Comparison of ENCODE assay signal across 33 cellular contexts in the genomic region with DNA sequence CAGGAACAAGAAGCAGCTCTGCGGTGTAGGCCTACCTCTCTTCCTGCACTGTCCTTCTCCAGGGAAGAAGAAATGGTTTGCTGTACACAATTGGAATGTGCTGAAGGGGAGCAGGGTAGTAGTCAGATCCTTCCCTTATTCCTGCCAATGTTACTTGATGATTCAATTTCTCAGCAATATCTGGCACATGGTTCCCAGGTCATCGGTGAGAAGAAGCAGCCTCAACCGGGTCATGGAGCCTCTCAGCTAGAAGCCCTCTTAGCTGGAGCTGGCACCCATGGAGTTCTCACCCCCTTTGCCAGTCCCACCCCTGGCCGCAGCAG. TPM values are rescaled to one million over a fixed set of nuclear protein-coding genes. Genes with fewer than 3 reads are reported as not detected.
DNase-seq lines count a peak whose midpoint lies in the region; ATAC-seq and TF ChIP-seq lines count a peak whose summit lies in the region.
"Had no signal": no experiment of that assay in that cellular context is flagged by ENCODE, and none has a peak within 500 bp of the region (broad histone marks: within the 10 kb centered on the region; RNA-seq: fewer than 3 reads in every experiment).

No MANE protein-coding gene starts in this region.

- POLR2A ChIA-PET in SK-N-SH (lab: Yijun Ruan, JAX) = no interaction called here

- H3K4me3 Mint-ChIP-seq in stimulated activated effector memory CD8-positive, alpha-beta T cell treated with anti-CD3 and anti-CD28 coated beads, Interleukin-12 subunit alpha, Interleukin-12 subunit beta, amount 100 ng/mL, for 72 hours = no peak overlapping the region
- H3K4me3 Mint-ChIP-seq: activated CD8-positive, alpha-beta T cell treated with anti-CD3 and anti-CD28 coated beads, Interleukin-2, amount 10 ng/mL, durations not matched to agents 7 days and 5 days; activated naive CD4-positive, alpha-beta T cell treated with anti-CD3 and anti-CD28 coated beads, Interleukin-2, amount 50 U/mL, for 24 hours; CD8-positive, alpha-beta T cell; immature natural killer cell; memory B cell; stimulated activated memory B cell treated with anti-CD40 and anti-IgM and Interleukin-4, amounts not matched to agents 10 μg/mL and 1 μg/mL and 100 μg/mL, for 72 hours; T-helper 2 cell treated with Interferon-gamma antibody and Interleukin-4, amounts not matched to agents 5 μg/mL and 100 μg/mL, for 36 hours had no signal

- no peak for TF ChIP-seq EP300 in SK-N-SH (IDR thresholded peaks at IDR 0.05; ENCODE audit: borderline replicate concordance in 1 of 2, low read depth in 1 of 2, low read length in 1 of 2)

- no peaks in the 10 kb centered on the region for H3K9me2 ChIP-seq in SK-N-SH

- 90% methylated on average over 4 of the region's 4 CpGs for WGBS in SK-N-SH (ENCODE audit: low lambda C conversion rate)
- 100% methylated on average over 4 of the region's 4 CpGs for WGBS in mammary epithelial cell (ENCODE audit: low coverage, missing lambda C conversion rate)

- H3K9ac ChIP-seq in SK-N-SH (no peak overlapping the region), SK-N-MC (ENCODE audit: insufficient read length) (no peak overlapping the region), mammary epithelial cell (ENCODE audit: insufficient read depth, low read length) (no peak overlapping the region)

- intact Hi-C loops in left ventricle myocardium inferior (cut with micrococcal nuclease) = no loop called here
- intact Hi-C loops in mammary epithelial cell (cut with micrococcal nuclease) = no loop called here

- H3K9me3 Mint-ChIP-seq in stimulated activated effector memory CD8-positive, alpha-beta T cell treated with anti-CD3 and anti-CD28 coated beads, Interleukin-12 subunit alpha, Interleukin-12 subunit beta, amount 100 ng/mL, for 72 hours = no peaks in the 10 kb centered on the region
- H3K9me3 Mint-ChIP-seq: activated naive CD4-positive, alpha-beta T cell treated with anti-CD3 and anti-CD28 coated beads, Interleukin-2, amount 50 U/mL, for 24 hours; CD8-positive, alpha-beta T cell; memory B cell; stimulated activated memory B cell treated with anti-CD40 and anti-IgM and Interleukin-4, amounts not matched to agents 10 μg/mL and 1 μg/mL and 100 μg/mL, for 72 hours; T-helper 2 cell treated with Interferon-gamma antibody and Interleukin-4, amounts not matched to agents 5 μg/mL and 100 μg/mL, for 36 hours had no signal

- H3F3A ChIP-seq in SK-N-SH (replicated peaks; ENCODE audit: insufficient read depth) = peaks cover 16% of the 10 kb centered on the region

- H3K36me3 Mint-ChIP-seq in stimulated activated effector memory CD8-positive, alpha-beta T cell treated with anti-CD3 and anti-CD28 coated beads, Interleukin-12 subunit alpha, Interleukin-12 subunit beta, amount 100 ng/mL, for 72 hours = no peaks in the 10 kb centered on the region
- H3K36me3 Mint-ChIP-seq: activated naive CD4-positive, alpha-beta T cell treated with anti-CD3 and anti-CD28 coated beads, Interleukin-2, amount 50 U/mL, for 24 hours; CD8-positive, alpha-beta T cell; immature natural killer cell; memory B cell; stimulated activated memory B cell treated with anti-CD40 and anti-IgM and Interleukin-4, amounts not matched to agents 10 μg/mL and 1 μg/mL and 100 μg/mL, for 72 hours had no signal

- no peak for DNase-seq in SK-N-SH
- DNase-seq in SK-N-MC (ENCODE audit: low read depth, low spot score) = no peak
- no peak for DNase-seq in left ventricle myocardium inferior
- no peak for DNase-seq in stimulated activated effector memory CD8-positive, alpha-beta T cell treated with anti-CD3 and anti-CD28 coated beads, Interleukin-12 subunit alpha, Interleukin-12 subunit beta, amount 100 ng/mL, for 72 hours (ENCODE audit: low spot score in 2 of 2)
- DNase-seq in mammary epithelial cell = no peak
- no peak for DNase-seq in superior temporal gyrus (ENCODE audit: extremely low spot score)
- no peak for DNase-seq in DMS114 treated with DMSO at 0.1 percent for 48 hours (lab: John Stamatoyannopoulos, UW; ENCODE audit: unreplicated experiment)
- DNase-seq: activated CD4-positive, alpha-beta T cell treated with anti-CD3 and anti-CD28 coated beads for 4 hours; activated CD8-positive, alpha-beta T cell treated with anti-CD3 and anti-CD28 coated beads, Interleukin-2, amount 10 ng/mL, durations not matched to agents 7 days and 5 days; amniotic stem cell; brain microvascular endothelial cell; CD8-positive, alpha-beta T cell; HCEC 1CT; immature natural killer cell; KBM-7; left colon; NCI-H1105; NCI-H187 treated with DMSO at 0.1 percent for 48 hours; NCI-H526; NK-92 treated with Interleukin-12 subunit alpha and Interleukin-12 subunit beta, amount 100 ng/mL, for 24 hours; stimulated activated CD4-positive, alpha-beta T cell treated with anti-CD3 and anti-CD28 coated beads, Interleukin-4, amount 100 ng/mL, for 4 hours; upper lobe of right lung had no signal

- CTCF ChIA-PET in SK-N-SH (lab: Yijun Ruan, JAX) (interaction anchor here (1.1 kb wide), 1 partner anchor 44 kb away, joined by 3 read pairs; no protein-coding TSS in a partner anchor), mammary epithelial cell (lab: Charles Lee; ENCODE audit: low non-redundant PET) (no interaction called here)

- H3K36me3 ChIP-seq in SK-N-SH (replicated peaks in 1 of 2; ENCODE audit: control insufficient read depth in 1 of 2, insufficient read depth in 2 of 2, low read length in 1 of 2) (no peaks in the 10 kb centered on the region), SK-N-MC (ENCODE audit: insufficient read depth, low read length) (no peaks in the 10 kb centered on the region), left ventricle myocardium inferior (no peaks in the 10 kb centered on the region), mammary epithelial cell (ENCODE audit: insufficient read depth, low read length) (no peaks in the 10 kb centered on the region)
- H3K36me3 ChIP-seq: brain microvascular endothelial cell, suprapubic skin, upper lobe of right lung had no signal

- H4K20me1 ChIP-seq in SK-N-SH (ENCODE audit: insufficient read depth) (no peaks in the 10 kb centered on the region), mammary epithelial cell (ENCODE audit: insufficient read depth, low read length) (no peaks in the 10 kb centered on the region)

- no TSS peak for BruUV-seq in mammary epithelial cell (replicated peaks; lab: Mats Ljungman, UMichigan)

- H3K27ac ChIP-seq in SK-N-SH (ENCODE audit: low read depth in 2 of 2, low read length in 1 of 2) (peak overlapping the region in 1 of 2 experiments; percentile 78; a peak in 2 of 4 replicates), SK-N-MC (peak overlapping the region; percentile 79; the same call in 1 of the 2 replicates), left ventricle myocardium inferior (replicated peaks) (peak overlapping the region; percentile 56), mammary epithelial cell (ENCODE audit: insufficient read depth, low read depth, low read length) (no peak overlapping the region)
- H3K27ac ChIP-seq: 22Rv1, brain microvascular endothelial cell, suprapubic skin, upper lobe of right lung had no signal

- H3K4me3 ChIP-seq in SK-N-SH (ENCODE audit: low read depth in 2 of 2, low read length in 1 of 2) (no peak overlapping the region), SK-N-MC (no peak overlapping the region), left ventricle myocardium inferior (no peak overlapping the region), mammary epithelial cell (replicated peaks in 1 of 3; ENCODE audit: insufficient read depth in 1 of 3, low read depth in 2 of 3, low read length in 3 of 3) (no peak overlapping the region)
- H3K4me3 ChIP-seq: suprapubic skin, upper lobe of right lung had no signal

- ATAC-seq in SK-N-SH treated with all-trans-retinoic acid at 6 μM for 48 hours = no peak
- peak; percentile 8 for ATAC-seq in stimulated activated effector memory CD8-positive, alpha-beta T cell treated with anti-CD3 and anti-CD28 coated beads, Interleukin-12 subunit alpha, Interleukin-12 subunit beta, amount 100 ng/mL, for 72 hours
- ATAC-seq: activated CD8-positive, alpha-beta T cell treated with anti-CD3 and anti-CD28 coated beads, Interleukin-2, amount 10 ng/mL, durations not matched to agents 7 days and 5 days; CD8-positive, alpha-beta T cell; sciatic nerve; stimulated activated memory B cell treated with anti-CD40 and anti-IgM and Interleukin-4, amounts not matched to agents 10 μg/mL and 1 μg/mL and 100 μg/mL, for 72 hours; upper lobe of right lung had no signal

- H3K27me3 ChIP-seq in SK-N-SH (ENCODE audit: insufficient read depth) (no peaks in the 10 kb centered on the region), left ventricle myocardium inferior (ENCODE audit: low read depth) (no peaks in the 10 kb centered on the region), mammary epithelial cell (ENCODE audit: insufficient read depth, low read length) (no peaks in the 10 kb centered on the region)
- H3K27me3 ChIP-seq: brain microvascular endothelial cell, suprapubic skin, upper lobe of right lung had no signal

- H3K4me2 ChIP-seq in SK-N-SH (no peak overlapping the region), mammary epithelial cell (ENCODE audit: insufficient read depth, low read depth, low read length) (no peak overlapping the region)

- H3K27ac Mint-ChIP-seq in stimulated activated effector memory CD8-positive, alpha-beta T cell treated with anti-CD3 and anti-CD28 coated beads, Interleukin-12 subunit alpha, Interleukin-12 subunit beta, amount 100 ng/mL, for 72 hours = no peak overlapping the region
- H3K27ac Mint-ChIP-seq: activated CD8-positive, alpha-beta T cell treated with anti-CD3 and anti-CD28 coated beads, Interleukin-2, amount 10 ng/mL, durations not matched to agents 7 days and 5 days; activated naive CD4-positive, alpha-beta T cell treated with anti-CD3 and anti-CD28 coated beads, Interleukin-2, amount 50 U/mL, for 24 hours; CD8-positive, alpha-beta T cell; immature natural killer cell; memory B cell; stimulated activated memory B cell treated with anti-CD40 and anti-IgM and Interleukin-4, amounts not matched to agents 10 μg/mL and 1 μg/mL and 100 μg/mL, for 72 hours; T-helper 2 cell treated with Interferon-gamma antibody and Interleukin-4, amounts not matched to agents 5 μg/mL and 100 μg/mL, for 36 hours had no signal

- dilution Hi-C loops in mammary epithelial cell (cut with HindIII; ENCODE audit: low sequenced_read_pairs) = no loop called here

- H2AFZ ChIP-seq in SK-N-SH (ENCODE audit: low read depth) = no peak overlapping the region
- H2AFZ ChIP-seq in mammary epithelial cell (ENCODE audit: low read depth, low read length) = no peak overlapping the region

- no peaks in the 10 kb centered on the region for H3K9me3 ChIP-seq in SK-N-SH
- H3K9me3 ChIP-seq in SK-N-MC (ENCODE audit: low read depth, low read length) = no peaks in the 10 kb centered on the region
- no peaks in the 10 kb centered on the region for H3K9me3 ChIP-seq in left ventricle myocardium inferior (replicated peaks)
- no peaks in the 10 kb centered on the region for H3K9me3 ChIP-seq in mammary epithelial cell (replicated peaks; ENCODE audit: insufficient read depth, low read length)
- H3K9me3 ChIP-seq: suprapubic skin, upper lobe of right lung had no signal

- H3K4me1 Mint-ChIP-seq in stimulated activated effector memory CD8-positive, alpha-beta T cell treated with anti-CD3 and anti-CD28 coated beads, Interleukin-12 subunit alpha, Interleukin-12 subunit beta, amount 100 ng/mL, for 72 hours = no peaks in the 10 kb centered on the region
- H3K4me1 Mint-ChIP-seq: immature natural killer cell; memory B cell; stimulated activated memory B cell treated with anti-CD40 and anti-IgM and Interleukin-4, amounts not matched to agents 10 μg/mL and 1 μg/mL and 100 μg/mL, for 72 hours had no signal

- H3K79me2 ChIP-seq in SK-N-SH (ENCODE audit: insufficient read depth) (no peaks in the 10 kb centered on the region), mammary epithelial cell (ENCODE audit: insufficient read depth, low read length) (no peaks in the 10 kb centered on the region)

- peaks cover 3 to 31% of the 10 kb centered on the region in 2 experiments for H3K4me1 ChIP-seq in SK-N-SH (ENCODE audit: control insufficient read depth in 1 of 2, insufficient read depth in 2 of 2, low read depth in 1 of 2, low read length in 1 of 2)
- peaks cover 22% of the 10 kb centered on the region for H3K4me1 ChIP-seq in left ventricle myocardium inferior
- H3K4me1 ChIP-seq in mammary epithelial cell (ENCODE audit: insufficient read depth, low read length) = peaks cover 23% of the 10 kb centered on the region
- H3K4me1 ChIP-seq: upper lobe of right lung had no signal

- in situ Hi-C loops in mammary epithelial cell (cut with MboI; ENCODE audit: low sequenced_read_pairs in 2 of 2) = no loop called here

- TF ChIP-seq CTCF in SK-N-SH (IDR thresholded peaks at IDR 0.05) = no peak
- no peak for TF ChIP-seq CTCF in left ventricle myocardium inferior (IDR thresholded peaks at IDR 0.05; ENCODE audit: borderline replicate concordance)
- no peak for TF ChIP-seq CTCF in mammary epithelial cell (conservative IDR thresholded peaks at IDR 0.05 in 1 of 2, IDR thresholded peaks at IDR 0.05 in 1 of 2; ENCODE audit: extremely low read depth in 1 of 2, insufficient read depth in 1 of 2, low read depth in 1 of 2, low read length in 2 of 2)

- TF ChIP-seq RAD21 in SK-N-SH (IDR thresholded peaks at IDR 0.05; ENCODE audit: low read length) = no peak

RNA-seq across cellular contexts. Expression of gene ACTBL2, which starts 36.9 kb away (rescaled TPM):
- polyA plus RNA-seq in SK-N-SH (2012; rRNA removed) = 0.99 and 1.0 TPM in 2 replicates
- polyA plus RNA-seq in SK-N-SH (2012; cell fraction: cytosol; rRNA removed) = 0.80 and 0.85 TPM in 2 replicates
- polyA plus RNA-seq in SK-N-SH (2012; cell fraction: nucleus; rRNA removed) = 0.65 and 1.1 TPM in 2 replicates
- not detected for total RNA-seq in left ventricle myocardium inferior
- under 1 TPM; 0.16 to 0.50 TPM for total RNA-seq in mammary epithelial cell
- polyA plus RNA-seq in mammary epithelial cell = 0.10 TPM
- not detected for polyA minus RNA-seq in mammary epithelial cell
- total RNA-seq: activated CD8-positive, alpha-beta T cell treated with anti-CD3 and anti-CD28 coated beads, Interleukin-2, amount 10 ng/mL, durations not matched to agents 7 days and 5 days; CD8-positive, alpha-beta T cell; endothelial cell of umbilical vein; left colon; MCF 10A; posterior vena cava; sciatic nerve; upper lobe of right lung had no signal
- polyA plus RNA-seq: immature natural killer cell had no signal
